ENCODE assay signal across 16 cellular contexts in the genomic region with DNA sequence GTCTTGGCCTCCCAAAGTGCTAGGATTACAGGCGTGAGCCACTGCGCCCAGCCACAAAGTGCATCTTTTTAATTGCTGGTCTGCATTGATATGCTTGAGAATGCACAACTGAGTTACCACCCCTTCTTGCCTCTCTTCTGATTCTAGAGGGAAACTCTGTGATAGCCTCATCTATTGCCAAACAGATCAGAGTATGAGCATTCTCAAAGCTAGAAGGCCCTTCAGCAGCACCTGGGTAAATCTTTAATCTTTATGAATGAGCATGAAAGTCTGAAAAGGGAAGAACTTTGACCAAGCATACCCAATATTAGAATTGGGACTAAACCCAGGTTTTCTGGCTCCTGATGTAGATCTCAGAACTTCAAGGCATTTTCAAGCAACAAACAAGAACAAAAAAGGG.
DNase-seq lines count a peak whose midpoint lies in the region; ATAC-seq and TF ChIP-seq lines count a peak whose summit lies in the region.
"Had no signal": no experiment of that assay in that cellular context is flagged by ENCODE, and none has a peak within 500 bp of the region (broad histone marks: within the 10 kb centered on the region; RNA-seq: fewer than 3 reads in every experiment).

No MANE protein-coding gene starts in this region.

- H3K9me3 Mint-ChIP-seq in nephron progenitor cell (peaks cover 30% of the 10 kb centered on the region), type B pancreatic cell (peaks cover 5% of the 10 kb centered on the region)
- peaks cover 4% of the 10 kb centered on the region for H3K9me3 Mint-ChIP-seq in activated T-cell treated with anti-CD3 and anti-CD28 coated beads, Interleukin-2, amount 50 U/mL, for 24 hours

- H3K4me3 Mint-ChIP-seq in nephron progenitor cell, result no peak overlapping the region
- no peak overlapping the region for H3K4me3 Mint-ChIP-seq in type B pancreatic cell
- no peak overlapping the region for H3K4me3 Mint-ChIP-seq in activated T-cell treated with anti-CD3 and anti-CD28 coated beads, Interleukin-2, amount 50 U/mL, for 24 hours

- peak overlapping the region; percentile 42 for H3K27ac Mint-ChIP-seq in nephron progenitor cell
- no peak overlapping the region for H3K27ac Mint-ChIP-seq in type B pancreatic cell
- H3K27ac Mint-ChIP-seq in activated T-cell treated with anti-CD3 and anti-CD28 coated beads, Interleukin-2, amount 50 U/mL, for 24 hours, result no peak overlapping the region

- H3K36me3 Mint-ChIP-seq in nephron progenitor cell (ENCODE audit: low read depth) (peaks cover 13% of the 10 kb centered on the region), type B pancreatic cell (no peaks in the 10 kb centered on the region)
- no peaks in the 10 kb centered on the region for H3K36me3 Mint-ChIP-seq in activated T-cell treated with anti-CD3 and anti-CD28 coated beads, Interleukin-2, amount 50 U/mL, for 24 hours (ENCODE audit: low read depth)

- H3K4me1 Mint-ChIP-seq in nephron progenitor cell, result peaks cover 46% of the 10 kb centered on the region
- H3K4me1 Mint-ChIP-seq in type B pancreatic cell (ENCODE audit: unreplicated experiment), result peaks cover 14% of the 10 kb centered on the region
- H3K4me1 Mint-ChIP-seq in activated T-cell treated with anti-CD3 and anti-CD28 coated beads, Interleukin-2, amount 50 U/mL, for 24 hours (ENCODE audit: low read depth), result no peaks in the 10 kb centered on the region

- ATAC-seq in GM19023 (IDR thresholded peaks at IDR 0.05; ENCODE audit: unreplicated experiment) (peak; percentile 61), GM21786 (IDR thresholded peaks at IDR 0.05; ENCODE audit: unreplicated experiment) (peak; percentile 80), HG03139 (IDR thresholded peaks at IDR 0.05; ENCODE audit: unreplicated experiment) (peak; percentile 65)

- DNase-seq in nephron progenitor cell (no peak), NCI-H146 treated with DMSO at 0.1 percent for 48 hours (lab: John Stamatoyannopoulos, UW; ENCODE audit: unreplicated experiment) (no peak), type B pancreatic cell (ENCODE audit: extremely low spot score, unreplicated experiment) (no peak), mesenteric fat pad (ENCODE audit: low spot score) (no peak)
- DNase-seq in activated T-cell treated with anti-CD3 and anti-CD28 coated beads, Interleukin-2, amount 50 U/mL, for 24 hours, result no peak
- DNase-seq: activated CD4-positive, CD25-positive, alpha-beta regulatory T cell; activated effector memory CD4-positive, alpha-beta T cell treated with Interleukin-2 at 50 U/mL for 16 hours; aorta; EL; left cardiac atrium; NCI-H1417 treated with DMSO at 0.1 percent for 48 hours; NCI-H2227 treated with DMSO at 0.1 percent for 48 hours; T-helper 2 cell had no signal

- H3K27me3 Mint-ChIP-seq in nephron progenitor cell (ENCODE audit: low read depth, poor library complexity) (peaks cover 4% of the 10 kb centered on the region), type B pancreatic cell (peaks cover 4% of the 10 kb centered on the region)
- H3K27me3 Mint-ChIP-seq in activated T-cell treated with anti-CD3 and anti-CD28 coated beads, Interleukin-2, amount 50 U/mL, for 24 hours, result peaks cover 2% of the 10 kb centered on the region

- no peak for TF ChIP-seq CTCF in nephron progenitor cell (IDR thresholded peaks at IDR 0.05)
- no peak for TF ChIP-seq CTCF in type B pancreatic cell (conservative IDR thresholded peaks at IDR 0.05)
